8 cellular contexts compared by ENCODE assay signal in the genomic region with DNA sequence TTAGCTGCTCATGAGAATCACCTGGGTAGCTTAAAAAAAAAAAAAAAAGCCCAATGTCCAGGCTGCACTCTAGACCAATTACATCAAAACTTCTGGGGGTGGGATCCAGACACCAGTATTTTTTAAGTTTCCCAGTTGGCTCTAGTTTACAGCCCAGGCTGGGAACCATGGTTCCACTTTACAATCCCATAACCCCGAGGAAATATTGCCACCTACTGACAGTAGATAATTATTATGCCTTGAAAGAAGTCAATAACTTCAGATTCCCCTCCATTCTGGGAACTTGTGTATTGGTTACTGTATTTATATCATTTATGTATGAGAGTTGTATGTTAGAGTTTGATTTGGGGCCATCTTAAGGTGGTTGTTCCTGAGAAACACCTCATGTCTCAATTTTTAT.
A peak's percentile ranks its signal among the peaks of the same experiment; 100 is the strongest.
DNase-seq lines count a peak whose midpoint lies in the region; ATAC-seq and TF ChIP-seq lines count a peak whose summit lies in the region.

No MANE protein-coding gene starts in this region.

- H4K20me1 ChIP-seq in PC-9 (ENCODE audit: insufficient read depth): peaks cover 20% of the 10 kb centered on the region

- no peaks in the 10 kb centered on the region for H3K4me1 ChIP-seq in PC-9 (replicated peaks; ENCODE audit: insufficient read depth)
- H3K4me1 ChIP-seq in thyroid gland: peaks cover 0 to 4% of the 10 kb centered on the region in 2 donors

- DNase-seq in AG10803 (ENCODE audit: low read depth) (peak; percentile 34), HEK293T (ENCODE audit: extremely low spot score) (peak; percentile 49), PC-9 (no peak), fibroblast of gingiva (ENCODE audit: low read depth) (peak; percentile 6), thyroid gland (no peak), omental fat pad (ENCODE audit: low spot score) (no peak)
- DNase-seq in stimulated activated CD4-positive, alpha-beta T cell treated with anti-CD3 and anti-CD28 coated beads, Interleukin-15, amount 100 ng/mL, for 24 hours: no peak

- POLR2A ChIA-PET in HEK293T (lab: Yijun Ruan, JAX) (no interaction called here), PC-9 (lab: Charles Lee; ENCODE audit: unreplicated experiment) (no interaction called here)

- H3K27ac ChIP-seq in PC-9: no peak overlapping the region
- no peak overlapping the region for H3K27ac ChIP-seq in thyroid gland

- no peaks in the 10 kb centered on the region for H3K36me3 ChIP-seq in PC-9 (ENCODE audit: low read depth)
- H3K36me3 ChIP-seq in thyroid gland: no peaks in the 10 kb centered on the region

- H3K27me3 ChIP-seq in PC-9 (ENCODE audit: insufficient read depth, low read depth) (no peaks in the 10 kb centered on the region), thyroid gland (no peaks in the 10 kb centered on the region)

- BruUV-seq in PC-9 (replicated peaks; lab: Mats Ljungman, UMichigan): no TSS peak

- TF ChIP-seq POLR2A in thyroid gland (IDR thresholded peaks at IDR 0.05): no peak

- intact Hi-C loops in PC-9 (cut with micrococcal nuclease; ENCODE audit: unreplicated experiment) (loop anchor here (1.0 to 5.0 kb wide), 3 partner anchors 116 to 484 kb away; no protein-coding TSS in a partner anchor), thyroid gland (cut with DNase I) (no loop called here)

- CTCF ChIA-PET in HEK293T (lab: Yijun Ruan, JAX): interaction anchor here (1.0 kb wide), 2 partner anchors 220 kb away, joined by 3 to 7 read pairs; no protein-coding TSS in a partner anchor
- CTCF ChIA-PET in PC-9 (lab: Charles Lee): interaction anchor here (0.5 to 1.8 kb wide), 8 partner anchors 26 to 451 kb away, joined by 3 to 9 read pairs (median 4); no protein-coding TSS in a partner anchor

- TF ChIP-seq CTCF in AG10803 (conservative IDR thresholded peaks at IDR 0.05; ENCODE audit: low read length) (peak; percentile 51), PC-9 (conservative IDR thresholded peaks at IDR 0.05) (peak; percentile 71), thyroid gland (IDR thresholded peaks at IDR 0.05) (peak in 4 of 6 experiments; percentile 8 to 59 (median 50)), omental fat pad (IDR thresholded peaks at IDR 0.05) (no peak)

- no peak overlapping the region for H3K4me2 ChIP-seq in PC-9

- 26 to 36% methylated on average over 1 of the region's 1 CpG for WGBS in thyroid gland, 2 donors

- no peak overlapping the region for H2AFZ ChIP-seq in PC-9

- no peak for ATAC-seq in omental fat pad (ENCODE audit: low FRiP score)
- no peak for ATAC-seq in HG02981 (IDR thresholded peaks at IDR 0.05; ENCODE audit: unreplicated experiment)

- H3K9me3 ChIP-seq in PC-9 (ENCODE audit: insufficient read depth, low read depth) (no peaks in the 10 kb centered on the region), thyroid gland (no peaks in the 10 kb centered on the region)

- H3F3A ChIP-seq in PC-9 (ENCODE audit: insufficient read depth, low read depth): no peaks in the 10 kb centered on the region

- H3K9me2 ChIP-seq in PC-9 (ENCODE audit: insufficient read depth): no peaks in the 10 kb centered on the region

- H3K79me2 ChIP-seq in PC-9 (ENCODE audit: low read depth): peaks cover 21% of the 10 kb centered on the region

- H3K4me3 ChIP-seq in AG10803 (ENCODE audit: low read length) (no peak overlapping the region), PC-9 (no peak overlapping the region), thyroid gland (replicated peaks in 1 of 3) (no peak overlapping the region)

TF ChIP-seq in HEK293T, 16 proteins besides CTCF, POLR2A, EP300 and RAD21:
- no peak for TF ChIP-seq ZNF384 (IDR thresholded peaks at IDR 0.05)
- no peak for TF ChIP-seq L3MBTL2 (conservative IDR thresholded peaks at IDR 0.05)
- no peak for TF ChIP-seq LEF1 (IDR thresholded peaks at IDR 0.05; ENCODE audit: borderline replicate concordance)
- TF ChIP-seq FOXM1 (IDR thresholded peaks at IDR 0.05; ENCODE audit: borderline replicate concordance): no peak
- TF ChIP-seq FOXA1 (IDR thresholded peaks at IDR 0.05): no peak
- TF ChIP-seq BHLHE40 (IDR thresholded peaks at IDR 0.05; ENCODE audit: borderline replicate concordance): no peak
- TF ChIP-seq ELF4 (IDR thresholded peaks at IDR 0.05): no peak
- no peak for TF ChIP-seq NFRKB (IDR thresholded peaks at IDR 0.05)
- TF ChIP-seq SP1 (IDR thresholded peaks at IDR 0.05): no peak
- no peak for TF ChIP-seq FOXK2 (IDR thresholded peaks at IDR 0.05)
- TF ChIP-seq CTBP1 (IDR thresholded peaks at IDR 0.05; ENCODE audit: borderline replicate concordance): no peak
- TF ChIP-seq, protein P1, sequence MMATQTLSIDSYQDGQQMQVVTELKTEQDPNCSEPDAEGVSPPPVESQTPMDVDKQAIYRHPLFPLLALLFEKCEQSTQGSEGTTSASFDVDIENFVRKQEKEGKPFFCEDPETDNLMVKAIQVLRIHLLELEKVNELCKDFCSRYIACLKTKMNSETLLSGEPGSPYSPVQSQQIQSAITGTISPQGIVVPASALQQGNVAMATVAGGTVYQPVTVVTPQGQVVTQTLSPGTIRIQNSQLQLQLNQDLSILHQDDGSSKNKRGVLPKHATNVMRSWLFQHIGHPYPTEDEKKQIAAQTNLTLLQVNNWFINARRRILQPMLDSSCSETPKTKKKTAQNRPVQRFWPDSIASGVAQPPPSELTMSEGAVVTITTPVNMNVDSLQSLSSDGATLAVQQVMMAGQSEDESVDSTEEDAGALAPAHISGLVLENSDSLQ (IDR thresholded peaks at IDR 0.05): no peak
- no peak for TF ChIP-seq SUZ12 (IDR thresholded peaks at IDR 0.05)
- TF ChIP-seq HDGF (IDR thresholded peaks at IDR 0.05; ENCODE audit: borderline replicate concordance): no peak
TF ChIP-seq in HEK293T: peak in this region for 0.

Comparison
In these comparisons a context has a peak if more than half of its experiments do, and no peak if none do; other contexts are left out.
1. DNase-seq: peak in AG10803 (single experiment), HEK293T (single experiment) and fibroblast of gingiva (single experiment); none in PC-9 (0 of 2), thyroid gland (0 of 2), omental fat pad (single experiment) and stimulated activated CD4-positive, alpha-beta T cell treated with anti-CD3 and anti-CD28 coated beads, Interleukin-15, amount 100 ng/mL, for 24 hours (single experiment).
2. CTCF ChIP-seq: peak in AG10803 (single experiment), PC-9 (single experiment) and thyroid gland (4 of 6); none in omental fat pad (0 of 3).